ENCODE assay signal across 8 cellular contexts in the genomic region with DNA sequence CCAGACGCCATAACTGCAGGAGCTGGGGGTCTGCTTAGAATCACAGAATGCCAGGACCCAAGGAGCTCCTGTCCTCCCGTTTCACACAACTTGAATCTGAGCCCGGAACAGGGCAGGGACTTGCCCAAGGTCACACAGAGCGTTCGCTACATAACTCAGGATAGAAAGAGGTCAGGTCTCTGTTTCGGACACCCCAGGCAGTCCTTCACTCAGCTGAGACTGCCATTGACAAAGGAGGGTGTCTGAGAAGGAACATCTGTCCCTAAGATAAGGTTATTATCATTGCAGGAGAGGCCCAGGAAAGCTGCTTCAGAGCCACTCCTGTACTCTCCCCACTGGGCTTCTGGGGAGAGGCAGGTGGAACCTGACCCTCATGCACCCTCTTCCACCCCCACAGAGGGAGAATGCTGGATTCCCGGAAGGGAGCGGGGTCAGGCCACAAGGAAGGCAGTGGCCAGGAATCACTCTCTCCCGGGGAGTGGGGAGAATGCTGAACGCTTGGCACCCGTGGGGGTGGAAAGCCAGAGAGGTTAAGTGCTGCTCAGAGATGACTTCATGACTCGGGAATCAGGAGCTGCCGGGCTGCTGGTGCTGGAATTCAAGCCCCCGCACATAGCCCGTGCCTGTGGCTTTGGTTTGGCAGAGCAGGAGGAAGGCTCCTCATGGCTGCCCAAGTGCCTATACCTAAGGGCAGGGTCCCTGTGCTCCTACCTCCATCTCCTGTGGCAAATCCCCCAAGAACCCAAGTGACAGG. TPM values are rescaled to one million over a fixed set of nuclear protein-coding genes. Genes with fewer than 3 reads are reported as not detected.
DNase-seq lines count a peak whose midpoint lies in the region; ATAC-seq and TF ChIP-seq lines count a peak whose summit lies in the region.

No MANE protein-coding gene starts in this region.

- intact Hi-C loops in lower lobe of right lung (cut with DNase I): no loop called here

- TF ChIP-seq POLR2A in upper lobe of left lung (IDR thresholded peaks at IDR 0.05): peak in 1 of 4 donors; percentile 11

- 50 to 75% methylated on average over 8 to 15 of the region's 15 CpGs for WGBS in upper lobe of left lung, 2 donors

- DNase-seq in M059J (ENCODE audit: low read depth) (peak; percentile 97), lower lobe of right lung (peak; percentile 71), upper lobe of left lung (peak in 1 of 2 donors; percentile 73), hippocampal formation (lab: John Stamatoyannopoulos, UW) (no peak), NCI-H1105 (lab: John Stamatoyannopoulos, UW) (no peak)

- H3K4me1 ChIP-seq in duodenal mucosa (ENCODE audit: control insufficient read depth in 1 of 2, insufficient read depth in 2 of 2, low read length in 2 of 2): peaks cover 62 to 63% of the 10 kb centered on the region in 2 donors
- H3K4me1 ChIP-seq in lower lobe of right lung: peaks cover 61% of the 10 kb centered on the region
- peaks cover 30 to 64% (median 49%) of the 10 kb centered on the region in 4 donors for H3K4me1 ChIP-seq in upper lobe of left lung

- H3K4me3 ChIP-seq in duodenal mucosa (ENCODE audit: low read depth in 1 of 2, low read length in 2 of 2): peak overlapping the region; percentile 30 to 50
- peak overlapping the region; percentile 10 for H3K4me3 ChIP-seq in lower lobe of right lung
- H3K4me3 ChIP-seq in upper lobe of left lung: peak overlapping the region in 1 of 4 donors; percentile 7

- ATAC-seq in lower lobe of right lung (peak; percentile 62 to 64), upper lobe of left lung (ENCODE audit: low FRiP score in 2 of 2) (peak; percentile 61 to 62), HG03280 (IDR thresholded peaks at IDR 0.05; ENCODE audit: unreplicated experiment) (no peak), GM18870 (IDR thresholded peaks at IDR 0.05; ENCODE audit: unreplicated experiment) (no peak)

- H3K27me3 ChIP-seq in duodenal mucosa (ENCODE audit: control insufficient read depth in 1 of 2, insufficient read depth in 2 of 2, low read length in 2 of 2) (no peaks in the 10 kb centered on the region), lower lobe of right lung (ENCODE audit: low read depth) (no peaks in the 10 kb centered on the region), upper lobe of left lung (no peaks in the 10 kb centered on the region)

- H3K36me3 ChIP-seq in duodenal mucosa (ENCODE audit: control insufficient read depth in 1 of 2, insufficient read depth in 2 of 2, low read length in 2 of 2) (peaks cover 0 to 15% of the 10 kb centered on the region in 2 donors), lower lobe of right lung (peaks cover 60% of the 10 kb centered on the region), upper lobe of left lung (peaks cover 4 to 52% (median 24%) of the 10 kb centered on the region in 4 donors)

- H3K9ac ChIP-seq in duodenal mucosa (ENCODE audit: low read depth in 1 of 2, low read length in 2 of 2): peak overlapping the region; percentile 67

- TF ChIP-seq CTCF in lower lobe of right lung (IDR thresholded peaks at IDR 0.05) (no peak), upper lobe of left lung (IDR thresholded peaks at IDR 0.05) (no peak)

- H3K27ac ChIP-seq in duodenal mucosa (ENCODE audit: low read depth, low read length): peak overlapping the region; percentile 71
- H3K27ac ChIP-seq in lower lobe of right lung: peak overlapping the region; percentile 79
- peak overlapping the region; percentile 76 to 92 (median 92) for H3K27ac ChIP-seq in upper lobe of left lung

- peak; percentile 28 to 79 (median 59) for TF ChIP-seq EP300 in upper lobe of left lung (IDR thresholded peaks at IDR 0.05)

- H3K9me3 ChIP-seq in duodenal mucosa (ENCODE audit: control insufficient read depth in 1 of 2, low read length in 2 of 2) (no peaks in the 10 kb centered on the region), lower lobe of right lung (no peaks in the 10 kb centered on the region), upper lobe of left lung (no peaks in the 10 kb centered on the region)

RNA-seq across cellular contexts. Expression of a gene that starts 10.7 kb away (rescaled TPM):
- total RNA-seq in M059J (2014; rRNA removed; shearing (Covaris generic)): 177 and 189 TPM in 2 replicates
- total RNA-seq in lower lobe of right lung (259 TPM), upper lobe of left lung (100 to 1,000 TPM; 178 to 568 (median 291) TPM)

RNA-seq across cellular contexts. Expression of a gene that starts 25.4 kb away (rescaled TPM):
- 26.7 and 29.4 TPM in 2 replicates for total RNA-seq in M059J (2014; rRNA removed; shearing (Covaris generic))
- total RNA-seq in lower lobe of right lung: 69.3 TPM
- total RNA-seq in upper lobe of left lung: 10 to 100 TPM; 31.0 to 61.4 (median 50.7) TPM

RNA-seq across cellular contexts. Expression of a gene that starts 29.4 kb away (rescaled TPM):
- total RNA-seq in M059J (2014; rRNA removed; shearing (Covaris generic)): not detected in 2 replicates
- total RNA-seq in lower lobe of right lung (not detected), upper lobe of left lung (under 1 TPM in 2 of 6 donors, not detected in 4; 0.30 to 0.44 TPM)

RNA-seq across cellular contexts. Expression of a gene that starts 30.9 kb away (rescaled TPM):
- total RNA-seq in M059J (2014; rRNA removed; shearing (Covaris generic)): not detected in 2 replicates
- total RNA-seq in lower lobe of right lung (not detected), upper lobe of left lung (under 1 TPM in 2 of 6 donors, not detected in 4; 0.09 to 0.13 TPM)

RNA-seq across cellular contexts. Expression of a gene that starts 40.6 kb away (rescaled TPM):
- total RNA-seq in M059J (2014; rRNA removed; shearing (Covaris generic)): not detected in 2 replicates
- total RNA-seq in lower lobe of right lung (not detected), upper lobe of left lung (not detected)

Comparison
In these comparisons a context has a peak if more than half of its experiments do, and no peak if none do; other contexts are left out.
1. DNase-seq: peak in M059J (single experiment) and lower lobe of right lung (single experiment); none in hippocampal formation (0 of 2) and NCI-H1105 (single experiment).
2. ATAC-seq: peak in lower lobe of right lung (2 of 2) and upper lobe of left lung (2 of 2); none in HG03280 (single experiment) and GM18870 (single experiment).
3. Peak in every context shown above with its lines, with median percentiles within 50 percentile points of each other: H3K27ac ChIP-seq.